ENCODE assay signal across 10 cellular contexts in genomic region chr1:154759196-154759595, GRCh38.
DNase-seq lines count a peak whose midpoint lies in the region; ATAC-seq, FAIRE-seq and TF ChIP-seq lines count a peak whose summit lies in the region.
"Had no signal": no experiment of that assay in that cellular context is flagged by ENCODE, and none has a peak within 500 bp of the region (broad histone marks: within the 10 kb centered on the region; RNA-seq: fewer than 3 reads in every experiment).

No MANE protein-coding gene starts in this region.

- peak; percentile 20 for ATAC-seq in esophagus mucosa

- FAIRE-seq in kidney (lab: Jason Lieb, UNC) (no peak), D721Med (lab: Jason Lieb, UNC) (no peak)

- no peak overlapping the region for H3K27ac ChIP-seq in kidney (ENCODE audit: low read depth in 2 of 2, low read length in 2 of 2)

- H3K4me3 ChIP-seq in kidney (ENCODE audit: low read length in 2 of 2) (no peak overlapping the region), foreskin fibroblast (ENCODE audit: low read depth in 1 of 2, low read length in 2 of 2) (no peak overlapping the region)

- intact Hi-C loops in kidney (cut with DNase I): no loop called here

- peak overlapping the region; percentile 60 for H3K27ac Mint-ChIP-seq in T-helper 1 cell treated with Interleukin-12 subunit alpha and Interleukin-12 subunit beta and Interleukin-4 antibody, amounts not matched to agents 30 μg/mL and 1 μg/mL, for 36 hours

- H3K9ac ChIP-seq in kidney (ENCODE audit: low read length in 2 of 2): no peak overlapping the region

- no peaks in the 10 kb centered on the region for H3K36me3 ChIP-seq in kidney (ENCODE audit: control insufficient read depth in 1 of 2, insufficient read depth in 2 of 2, low read length in 2 of 2)

- no peaks in the 10 kb centered on the region for H3K9me3 Mint-ChIP-seq in T-helper 1 cell treated with Interleukin-12 subunit alpha and Interleukin-12 subunit beta and Interleukin-4 antibody, amounts not matched to agents 30 μg/mL and 1 μg/mL, for 36 hours

- TF ChIP-seq CTCF in kidney (IDR thresholded peaks at IDR 0.05; ENCODE audit: borderline replicate concordance, extremely low read depth, insufficient read depth): no peak
- no peak for TF ChIP-seq CTCF in foreskin fibroblast (IDR thresholded peaks at IDR 0.05; ENCODE audit: low read depth, low read length)
- no peak for TF ChIP-seq CTCF in D721Med (IDR thresholded peaks at IDR 0.05; ENCODE audit: insufficient read depth, missing control alignments)

- H3K4me1 ChIP-seq in kidney (ENCODE audit: control insufficient read depth in 1 of 2, insufficient read depth in 1 of 2, low read depth in 1 of 2, low read length in 2 of 2): peaks cover 0 to 3% of the 10 kb centered on the region in 2 donors

- no peaks in the 10 kb centered on the region for H3K9me3 ChIP-seq in kidney (ENCODE audit: control insufficient read depth in 1 of 2, low read length in 2 of 2)

- H3K27me3 Mint-ChIP-seq in T-helper 1 cell treated with Interleukin-12 subunit alpha and Interleukin-12 subunit beta and Interleukin-4 antibody, amounts not matched to agents 30 μg/mL and 1 μg/mL, for 36 hours (ENCODE audit: low read depth): peaks cover 15% of the 10 kb centered on the region

- H3K4me1 Mint-ChIP-seq in T-helper 1 cell treated with Interleukin-12 subunit alpha and Interleukin-12 subunit beta and Interleukin-4 antibody, amounts not matched to agents 30 μg/mL and 1 μg/mL, for 36 hours (ENCODE audit: low read depth): peaks cover 39% of the 10 kb centered on the region

- peak overlapping the region; percentile 41 for H3K4me3 Mint-ChIP-seq in T-helper 1 cell treated with Interleukin-12 subunit alpha and Interleukin-12 subunit beta and Interleukin-4 antibody, amounts not matched to agents 30 μg/mL and 1 μg/mL, for 36 hours

- peak; percentile 62 for DNase-seq in activated T-cell treated with anti-CD3 and anti-CD28 coated beads for 24 hours (ENCODE audit: low read depth)
- peak; percentile 49 to 78 for DNase-seq in stimulated activated CD8-positive, alpha-beta memory T cell treated with anti-CD3 and anti-CD28 coated beads, Interleukin-15, amount 100 ng/mL, for 4 hours (ENCODE audit: low read depth in 2 of 2)
- no peak for DNase-seq in kidney
- DNase-seq in foreskin fibroblast: no peak
- DNase-seq in D721Med (ENCODE audit: insufficient read length, low spot score): no peak
- no peak for DNase-seq in DMS153 treated with DMSO at 0.1 percent for 48 hours (lab: John Stamatoyannopoulos, UW; ENCODE audit: unreplicated experiment)
- DNase-seq: COR-L47, NCI-H187 treated with DMSO at 0.1 percent for 48 hours had no signal

- peaks cover 1% of the 10 kb centered on the region for H3K36me3 Mint-ChIP-seq in T-helper 1 cell treated with Interleukin-12 subunit alpha and Interleukin-12 subunit beta and Interleukin-4 antibody, amounts not matched to agents 30 μg/mL and 1 μg/mL, for 36 hours (ENCODE audit: low read depth)

Comparison
In these comparisons a context has a peak if more than half of its experiments do, and no peak if none do; other contexts are left out.
1. DNase-seq: peak in activated T-cell treated with anti-CD3 and anti-CD28 coated beads for 24 hours (single experiment) and stimulated activated CD8-positive, alpha-beta memory T cell treated with anti-CD3 and anti-CD28 coated beads, Interleukin-15, amount 100 ng/mL, for 4 hours (2 of 2); none in kidney (single experiment), foreskin fibroblast (0 of 2), D721Med (single experiment) and DMS153 treated with DMSO at 0.1 percent for 48 hours (single experiment).